In genomic region chr2:15554525-15555218, GRCh38 we compare ENCODE assay signal across 1 cellular context.
TF ChIP-seq lines count a peak whose summit lies in the region.

No MANE protein-coding gene starts in this region.

TF ChIP-seq in K562, 482 proteins besides CTCF, POLR2A, EP300 and RAD21 (continued from another document and continues in another):
- TF ChIP-seq, protein P1, sequence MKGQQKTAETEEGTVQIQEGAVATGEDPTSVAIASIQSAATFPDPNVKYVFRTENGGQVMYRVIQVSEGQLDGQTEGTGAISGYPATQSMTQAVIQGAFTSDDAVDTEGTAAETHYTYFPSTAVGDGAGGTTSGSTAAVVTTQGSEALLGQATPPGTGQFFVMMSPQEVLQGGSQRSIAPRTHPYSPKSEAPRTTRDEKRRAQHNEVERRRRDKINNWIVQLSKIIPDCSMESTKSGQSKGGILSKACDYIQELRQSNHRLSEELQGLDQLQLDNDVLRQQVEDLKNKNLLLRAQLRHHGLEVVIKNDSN (CRISPR knock-in tag; IDR thresholded peaks at IDR 0.05), result no peak
- TF ChIP-seq HSF4 (CRISPR knock-in tag; IDR thresholded peaks at IDR 0.05; ENCODE audit: borderline replicate concordance), result peak; percentile 82; the same call in 1 of the 2 replicates
- peak; percentile 90 for TF ChIP-seq BRD9 (IDR thresholded peaks at IDR 0.05; ENCODE audit: low read depth, partially characterized antibody)
- 0 out of 2 replicates have a peak, but pooled peaks have one; percentile 16 for TF ChIP-seq BHLHE40 (IDR thresholded peaks at IDR 0.05; ENCODE audit: low read length)
- peak; percentile 81 for TF ChIP-seq HINFP (tag; conservative IDR thresholded peaks at IDR 0.05; ENCODE audit: low read depth)
- peak; percentile 75; the same call in 1 of the 2 replicates for TF ChIP-seq ZSCAN32 (CRISPR knock-in tag; IDR thresholded peaks at IDR 0.05)
- TF ChIP-seq, protein P2, sequence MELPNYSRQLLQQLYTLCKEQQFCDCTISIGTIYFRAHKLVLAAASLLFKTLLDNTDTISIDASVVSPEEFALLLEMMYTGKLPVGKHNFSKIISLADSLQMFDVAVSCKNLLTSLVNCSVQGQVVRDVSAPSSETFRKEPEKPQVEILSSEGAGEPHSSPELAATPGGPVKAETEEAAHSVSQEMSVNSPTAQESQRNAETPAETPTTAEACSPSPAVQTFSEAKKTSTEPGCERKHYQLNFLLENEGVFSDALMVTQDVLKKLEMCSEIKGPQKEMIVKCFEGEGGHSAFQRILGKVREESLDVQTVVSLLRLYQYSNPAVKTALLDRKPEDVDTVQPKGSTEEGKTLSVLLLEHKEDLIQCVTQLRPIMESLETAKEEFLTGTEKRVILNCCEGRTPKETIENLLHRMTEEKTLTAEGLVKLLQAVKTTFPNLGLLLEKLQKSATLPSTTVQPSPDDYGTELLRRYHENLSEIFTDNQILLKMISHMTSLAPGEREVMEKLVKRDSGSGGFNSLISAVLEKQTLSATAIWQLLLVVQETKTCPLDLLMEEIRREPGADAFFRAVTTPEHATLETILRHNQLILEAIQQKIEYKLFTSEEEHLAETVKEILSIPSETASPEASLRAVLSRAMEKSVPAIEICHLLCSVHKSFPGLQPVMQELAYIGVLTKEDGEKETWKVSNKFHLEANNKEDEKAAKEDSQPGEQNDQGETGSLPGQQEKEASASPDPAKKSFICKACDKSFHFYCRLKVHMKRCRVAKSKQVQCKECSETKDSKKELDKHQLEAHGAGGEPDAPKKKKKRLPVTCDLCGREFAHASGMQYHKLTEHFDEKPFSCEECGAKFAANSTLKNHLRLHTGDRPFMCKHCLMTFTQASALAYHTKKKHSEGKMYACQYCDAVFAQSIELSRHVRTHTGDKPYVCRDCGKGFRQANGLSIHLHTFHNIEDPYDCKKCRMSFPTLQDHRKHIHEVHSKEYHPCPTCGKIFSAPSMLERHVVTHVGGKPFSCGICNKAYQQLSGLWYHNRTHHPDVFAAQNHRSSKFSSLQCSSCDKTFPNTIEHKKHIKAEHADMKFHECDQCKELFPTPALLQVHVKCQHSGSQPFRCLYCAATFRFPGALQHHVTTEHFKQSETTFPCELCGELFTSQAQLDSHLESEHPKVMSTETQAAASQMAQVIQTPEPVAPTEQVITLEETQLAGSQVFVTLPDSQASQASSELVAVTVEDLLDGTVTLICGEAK (IDR thresholded peaks at IDR 0.05), result peak; percentile 10; the same call in 1 of the 2 replicates
- TF ChIP-seq, protein P2 (CRISPR knock-in tag; IDR thresholded peaks at IDR 0.05), result no peak
- TF ChIP-seq MAZ (CRISPR knock-in tag; conservative IDR thresholded peaks at IDR 0.05 in 1 of 2, IDR thresholded peaks at IDR 0.05 in 1 of 2), result 0 out of 4 replicates have a peak, but pooled peaks of 1 of the 2 experiments have one; percentile 36
- TF ChIP-seq NR2C2 (CRISPR knock-in tag; IDR thresholded peaks at IDR 0.05), result no peak
- TF ChIP-seq NR2C2 (tag; IDR thresholded peaks at IDR 0.05), result peak; percentile 51; the same call in 1 of the 2 replicates
- no peak for TF ChIP-seq HCFC1 (IDR thresholded peaks at IDR 0.05; ENCODE audit: low read depth, low read length)
- peak; percentile 54; the same call in 1 of the 2 replicates for TF ChIP-seq MAFG (tag; conservative IDR thresholded peaks at IDR 0.05)
- peak in 1 of 2 experiments; percentile 2; a peak in 1 of 4 replicates for TF ChIP-seq TEAD1 (CRISPR knock-in tag; IDR thresholded peaks at IDR 0.05)
- TF ChIP-seq ZNF766 (CRISPR knock-in tag; conservative IDR thresholded peaks at IDR 0.05), result peak; percentile 74
- peak; percentile 52; the same call in 1 of the 2 replicates for TF ChIP-seq ZNF644 (tag; IDR thresholded peaks at IDR 0.05; ENCODE audit: low read depth)
- TF ChIP-seq ZNF586 (CRISPR knock-in tag; conservative IDR thresholded peaks at IDR 0.05), result 0 out of 2 replicates have a peak, but pooled peaks have one; percentile 68
- TF ChIP-seq SOX6 (IDR thresholded peaks at IDR 0.05), result peak; percentile 43
- TF ChIP-seq MGA (IDR thresholded peaks at IDR 0.05), result 0 out of 2 replicates have a peak, but pooled peaks have one; percentile 38
- TF ChIP-seq E2F4 (CRISPR knock-in tag; IDR thresholded peaks at IDR 0.05; ENCODE audit: low read depth), result no peak
- TF ChIP-seq SMARCA4 (IDR thresholded peaks at IDR 0.05), result peak; percentile 82; the same call in 1 of the 2 replicates
- peak; percentile 65 for TF ChIP-seq ZNF584 (CRISPR knock-in tag; IDR thresholded peaks at IDR 0.05; ENCODE audit: low read depth)
- TF ChIP-seq CC2D1A (IDR thresholded peaks at IDR 0.05), result peak; percentile 77; the same call in 1 of the 2 replicates
- TF ChIP-seq, protein P3, sequence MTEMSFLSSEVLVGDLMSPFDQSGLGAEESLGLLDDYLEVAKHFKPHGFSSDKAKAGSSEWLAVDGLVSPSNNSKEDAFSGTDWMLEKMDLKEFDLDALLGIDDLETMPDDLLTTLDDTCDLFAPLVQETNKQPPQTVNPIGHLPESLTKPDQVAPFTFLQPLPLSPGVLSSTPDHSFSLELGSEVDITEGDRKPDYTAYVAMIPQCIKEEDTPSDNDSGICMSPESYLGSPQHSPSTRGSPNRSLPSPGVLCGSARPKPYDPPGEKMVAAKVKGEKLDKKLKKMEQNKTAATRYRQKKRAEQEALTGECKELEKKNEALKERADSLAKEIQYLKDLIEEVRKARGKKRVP (CRISPR knock-in tag; IDR thresholded peaks at IDR 0.05), result peak; percentile 91
- TF ChIP-seq SMARCC2 (IDR thresholded peaks at IDR 0.05; ENCODE audit: low read depth), result peak; percentile 27; the same call in 1 of the 2 replicates
- no peak for TF ChIP-seq MXI1 (IDR thresholded peaks at IDR 0.05; ENCODE audit: low read depth, low read length)
- 0 out of 4 replicates have a peak, but pooled peaks of 1 of the 2 experiments have one; percentile 40 for TF ChIP-seq FOXK2 (conservative IDR thresholded peaks at IDR 0.05 in 1 of 2, IDR thresholded peaks at IDR 0.05 in 1 of 2; ENCODE audit: low read depth in 2 of 2)
